Comparison of ENCODE assay signal across 28 cellular contexts in the genomic region with DNA sequence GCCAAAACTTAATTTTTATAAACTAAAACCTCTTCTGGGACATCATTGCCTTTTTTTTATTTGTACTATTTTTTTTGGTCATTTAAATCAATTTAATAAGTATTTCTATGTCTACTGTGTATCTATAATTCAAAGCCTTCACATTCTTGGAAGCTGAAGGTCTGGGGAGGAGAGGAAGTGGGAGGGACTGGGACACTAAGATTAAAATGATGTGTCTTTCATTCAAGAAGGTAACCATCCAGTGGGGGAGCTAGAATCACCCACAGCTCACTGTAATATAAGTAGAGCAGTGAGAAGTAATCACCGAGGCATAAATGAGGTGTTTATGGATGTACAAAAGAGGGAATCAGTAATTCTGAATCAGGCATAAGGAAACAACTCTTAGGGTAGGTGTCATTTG. TPM values are rescaled to one million over a fixed set of nuclear protein-coding genes. Genes with fewer than 3 reads are reported as not detected.
"Had no signal": no experiment of that assay in that cellular context is flagged by ENCODE, and none has a peak within 500 bp of the region (broad histone marks: within the 10 kb centered on the region; RNA-seq: fewer than 3 reads in every experiment).

No MANE protein-coding gene starts in this region.

- ATAC-seq: effector memory CD8-positive, alpha-beta T cell; gastrocnemius medialis; pancreas; sciatic nerve; stimulated activated naive CD8-positive, alpha-beta T cell treated with anti-CD3 and anti-CD28 coated beads, Interleukin-15, Interleukin-2, amounts not matched to agents 100 U/mL and 50 U/mL, for 24 hours; T-helper 17 cell had no signal

- H3K4me1 ChIP-seq: gastrocnemius medialis, prostate gland, testis, transverse colon had no signal

- DNase-seq: activated CD4-positive, alpha-beta T cell treated with anti-CD3 and anti-CD28 coated beads for 4 hours; activated CD4-positive, alpha-beta T cell treated with anti-CD3 and anti-CD28 coated beads, Interleukin-2, amount 50 U/mL, for 4 hours; activated CD4-positive, CD25-positive, alpha-beta regulatory T cell; activated effector memory CD4-positive, alpha-beta T cell treated with anti-CD3 and anti-CD28 coated beads, Interleukin-2, amount 50 U/mL, for 16 hours; activated naive CD4-positive, alpha-beta T cell treated with anti-CD3 and anti-CD28 coated beads, Interleukin-2, amount 10 ng/mL, durations not matched to agents 7 days and 5 days; amniotic stem cell; brain microvascular endothelial cell; caudate nucleus; cortex of kidney; effector memory CD8-positive, alpha-beta T cell; erythroblast; gastrocnemius medialis; glutamatergic neuron; islet precursor cell; mammary epithelial cell; pancreas; retina; stimulated activated CD4-positive, alpha-beta T cell treated with anti-CD3 and anti-CD28 coated beads, Interleukin-12 subunit alpha, Interleukin-12 subunit beta, amount 100 ng/mL, for 4 hours; stimulated activated CD4-positive, alpha-beta T cell treated with anti-CD3 and anti-CD28 coated beads, Interleukin-4, amount 100 ng/mL, for 1 hour; stimulated activated naive CD8-positive, alpha-beta T cell treated with anti-CD3 and anti-CD28 coated beads, Interleukin-15, Interleukin-2, amounts not matched to agents 100 U/mL and 50 U/mL, for 24 hours; T-helper 17 cell; T1000; testis; transverse colon had no signal

- H2AFZ ChIP-seq: hepatocyte had no signal

- H3K79me2 ChIP-seq: hepatocyte had no signal

- H3K4me3 ChIP-seq: gastrocnemius medialis, hepatocyte, pancreas, prostate gland, skin epidermis, testis, transverse colon had no signal

- H3K27ac ChIP-seq: brain microvascular endothelial cell, gastrocnemius medialis, hepatocyte, pancreas, prostate gland, skin epidermis, testis, transverse colon had no signal

- H3K27me3 ChIP-seq: brain microvascular endothelial cell, gastrocnemius medialis, hepatocyte, pancreas, testis, transverse colon had no signal

- H3K36me3 ChIP-seq: brain microvascular endothelial cell, gastrocnemius medialis, pancreas, prostate gland, transverse colon had no signal

- H3K9me3 ChIP-seq: gastrocnemius medialis, pancreas, prostate gland, testis, transverse colon had no signal

- H3K4me2 ChIP-seq: hepatocyte had no signal

RNA-seq across cellular contexts. Expression of a gene that starts 52.9 kb away (rescaled TPM):
- total RNA-seq: mammary epithelial cell had no signal
- polyA plus RNA-seq: mammary epithelial cell had no signal
